ENCODE assay signal across 1 cellular context in genomic region chr5:138095100-138095907, GRCh38.
TF ChIP-seq lines count a peak whose summit lies in the region.

No MANE protein-coding gene starts in this region.

TF ChIP-seq in WTC11, 78 proteins besides CTCF, POLR2A, EP300 and RAD21 (continued from another document):
- TF ChIP-seq, protein P1, sequence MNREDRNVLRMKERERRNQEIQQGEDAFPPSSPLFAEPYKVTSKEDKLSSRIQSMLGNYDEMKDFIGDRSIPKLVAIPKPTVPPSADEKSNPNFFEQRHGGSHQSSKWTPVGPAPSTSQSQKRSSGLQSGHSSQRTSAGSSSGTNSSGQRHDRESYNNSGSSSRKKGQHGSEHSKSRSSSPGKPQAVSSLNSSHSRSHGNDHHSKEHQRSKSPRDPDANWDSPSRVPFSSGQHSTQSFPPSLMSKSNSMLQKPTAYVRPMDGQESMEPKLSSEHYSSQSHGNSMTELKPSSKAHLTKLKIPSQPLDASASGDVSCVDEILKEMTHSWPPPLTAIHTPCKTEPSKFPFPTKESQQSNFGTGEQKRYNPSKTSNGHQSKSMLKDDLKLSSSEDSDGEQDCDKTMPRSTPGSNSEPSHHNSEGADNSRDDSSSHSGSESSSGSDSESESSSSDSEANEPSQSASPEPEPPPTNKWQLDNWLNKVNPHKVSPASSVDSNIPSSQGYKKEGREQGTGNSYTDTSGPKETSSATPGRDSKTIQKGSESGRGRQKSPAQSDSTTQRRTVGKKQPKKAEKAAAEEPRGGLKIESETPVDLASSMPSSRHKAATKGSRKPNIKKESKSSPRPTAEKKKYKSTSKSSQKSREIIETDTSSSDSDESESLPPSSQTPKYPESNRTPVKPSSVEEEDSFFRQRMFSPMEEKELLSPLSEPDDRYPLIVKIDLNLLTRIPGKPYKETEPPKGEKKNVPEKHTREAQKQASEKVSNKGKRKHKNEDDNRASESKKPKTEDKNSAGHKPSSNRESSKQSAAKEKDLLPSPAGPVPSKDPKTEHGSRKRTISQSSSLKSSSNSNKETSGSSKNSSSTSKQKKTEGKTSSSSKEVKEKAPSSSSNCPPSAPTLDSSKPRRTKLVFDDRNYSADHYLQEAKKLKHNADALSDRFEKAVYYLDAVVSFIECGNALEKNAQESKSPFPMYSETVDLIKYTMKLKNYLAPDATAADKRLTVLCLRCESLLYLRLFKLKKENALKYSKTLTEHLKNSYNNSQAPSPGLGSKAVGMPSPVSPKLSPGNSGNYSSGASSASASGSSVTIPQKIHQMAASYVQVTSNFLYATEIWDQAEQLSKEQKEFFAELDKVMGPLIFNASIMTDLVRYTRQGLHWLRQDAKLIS (CRISPR knock-in tag; IDR thresholded peaks at IDR 0.05; ENCODE audit: borderline replicate concordance): no peak
- TF ChIP-seq, protein P2, sequence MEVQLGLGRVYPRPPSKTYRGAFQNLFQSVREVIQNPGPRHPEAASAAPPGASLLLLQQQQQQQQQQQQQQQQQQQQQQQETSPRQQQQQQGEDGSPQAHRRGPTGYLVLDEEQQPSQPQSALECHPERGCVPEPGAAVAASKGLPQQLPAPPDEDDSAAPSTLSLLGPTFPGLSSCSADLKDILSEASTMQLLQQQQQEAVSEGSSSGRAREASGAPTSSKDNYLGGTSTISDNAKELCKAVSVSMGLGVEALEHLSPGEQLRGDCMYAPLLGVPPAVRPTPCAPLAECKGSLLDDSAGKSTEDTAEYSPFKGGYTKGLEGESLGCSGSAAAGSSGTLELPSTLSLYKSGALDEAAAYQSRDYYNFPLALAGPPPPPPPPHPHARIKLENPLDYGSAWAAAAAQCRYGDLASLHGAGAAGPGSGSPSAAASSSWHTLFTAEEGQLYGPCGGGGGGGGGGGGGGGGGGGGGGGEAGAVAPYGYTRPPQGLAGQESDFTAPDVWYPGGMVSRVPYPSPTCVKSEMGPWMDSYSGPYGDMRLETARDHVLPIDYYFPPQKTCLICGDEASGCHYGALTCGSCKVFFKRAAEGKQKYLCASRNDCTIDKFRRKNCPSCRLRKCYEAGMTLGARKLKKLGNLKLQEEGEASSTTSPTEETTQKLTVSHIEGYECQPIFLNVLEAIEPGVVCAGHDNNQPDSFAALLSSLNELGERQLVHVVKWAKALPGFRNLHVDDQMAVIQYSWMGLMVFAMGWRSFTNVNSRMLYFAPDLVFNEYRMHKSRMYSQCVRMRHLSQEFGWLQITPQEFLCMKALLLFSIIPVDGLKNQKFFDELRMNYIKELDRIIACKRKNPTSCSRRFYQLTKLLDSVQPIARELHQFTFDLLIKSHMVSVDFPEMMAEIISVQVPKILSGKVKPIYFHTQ (CRISPR knock-in tag; IDR thresholded peaks at IDR 0.05): no peak
- no peak for TF ChIP-seq CREM (CRISPR knock-in tag; IDR thresholded peaks at IDR 0.05)
- no peak for TF ChIP-seq GRHL2 (CRISPR knock-in tag; IDR thresholded peaks at IDR 0.05; ENCODE audit: insufficient replicate concordance, severe bottlenecking)
